ENCODE assay signal across 3 cellular contexts in genomic region chr1:1556961-1557360, GRCh38. TPM values are rescaled to one million over a fixed set of nuclear protein-coding genes. Genes with fewer than 3 reads are reported as not detected.
"Had no signal": no experiment of that assay in that cellular context is flagged by ENCODE, and none has a peak within 500 bp of the region (broad histone marks: within the 10 kb centered on the region; RNA-seq: fewer than 3 reads in every experiment).

No MANE protein-coding gene starts in this region.

RNA-seq across cellular contexts. Expression of gene TMEM240, which starts 16.5 kb away (rescaled TPM):
- total RNA-seq: esophagus mucosa, mononuclear cell had no signal
- polyA plus RNA-seq: immature natural killer cell had no signal
